Comparison of ENCODE assay signal across 20 cellular contexts in the genomic region with DNA sequence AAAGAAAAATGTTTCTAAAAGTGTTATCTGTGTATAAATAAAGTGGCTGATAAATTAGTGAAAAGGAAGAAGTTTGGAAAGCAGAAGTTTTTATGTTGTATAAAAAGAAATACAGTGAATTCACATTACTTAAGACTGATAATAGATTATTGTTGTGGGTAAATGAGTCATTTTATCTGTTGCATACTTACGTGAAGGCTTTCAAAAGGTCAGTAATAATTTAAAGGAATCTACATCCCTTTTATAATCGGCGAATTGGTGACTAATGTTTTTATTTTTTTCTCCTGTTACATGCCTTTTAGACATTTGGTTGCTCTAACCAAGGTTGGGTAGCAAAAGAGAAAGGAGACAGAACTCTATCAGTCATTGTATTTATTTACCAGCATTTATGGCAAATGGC.
DNase-seq lines count a peak whose midpoint lies in the region; ATAC-seq and TF ChIP-seq lines count a peak whose summit lies in the region.
"Had no signal": no experiment of that assay in that cellular context is flagged by ENCODE, and none has a peak within 500 bp of the region (broad histone marks: within the 10 kb centered on the region; RNA-seq: fewer than 3 reads in every experiment).

No MANE protein-coding gene starts in this region.

- H3K27me3 Mint-ChIP-seq in CD14-positive monocyte (ENCODE audit: low read depth in 3 of 3) = no peaks in the 10 kb centered on the region

- H3K9me3 Mint-ChIP-seq in CD14-positive monocyte = peaks cover 0 to 2% (median 0%) of the 10 kb centered on the region in 7 donors

- no peaks in the 10 kb centered on the region for H3K9me3 ChIP-seq in mammary epithelial cell (replicated peaks; ENCODE audit: insufficient read depth, low read length)
- H3K9me3 ChIP-seq in breast epithelium = no peaks in the 10 kb centered on the region
- H3K9me3 ChIP-seq in Peyer's patch = no peaks in the 10 kb centered on the region
- H3K9me3 ChIP-seq: Caco-2, SJCRH30 had no signal

- WGBS in mammary epithelial cell (ENCODE audit: low coverage, missing lambda C conversion rate) = 2% methylated on average over 3 of the region's 3 CpGs

- intact Hi-C loops in mammary epithelial cell (cut with micrococcal nuclease) = no loop called here
- intact Hi-C loops in breast epithelium (cut with DNase I; ENCODE audit: low total_unique reads) = no loop called here
- intact Hi-C loops in CD14-positive monocyte (cut with micrococcal nuclease) = no loop called here

- peak overlapping the region; percentile 59 for H3K4me2 ChIP-seq in mammary epithelial cell (ENCODE audit: insufficient read depth, low read depth, low read length)
- H3K4me2 ChIP-seq: KMS-11 had no signal

- H3K4me3 ChIP-seq in mammary epithelial cell (replicated peaks in 1 of 3; ENCODE audit: insufficient read depth in 1 of 3, low read depth in 2 of 3, low read length in 3 of 3) = no peak overlapping the region
- no peak overlapping the region for H3K4me3 ChIP-seq in breast epithelium
- no peak overlapping the region for H3K4me3 ChIP-seq in choroid plexus epithelial cell (ENCODE audit: low read depth, low read length)
- H3K4me3 ChIP-seq in Peyer's patch = no peak overlapping the region
- H3K4me3 ChIP-seq: SJCRH30 had no signal

- H3K27ac ChIP-seq in mammary epithelial cell (ENCODE audit: insufficient read depth, low read depth, low read length) (no peak overlapping the region), breast epithelium (no peak overlapping the region), Peyer's patch (no peak overlapping the region)
- H3K27ac ChIP-seq: C4-2B, KMS-11, SJCRH30 had no signal

- no peak overlapping the region for H2AFZ ChIP-seq in mammary epithelial cell (ENCODE audit: low read depth, low read length)

- H3K79me2 ChIP-seq in mammary epithelial cell (ENCODE audit: insufficient read depth, low read length) = no peaks in the 10 kb centered on the region

- ATAC-seq in SK-N-SH treated with all-trans-retinoic acid at 6 μM for 48 hours = peak; percentile 35; the same call in 2 of the 3 replicates

- H4K20me1 ChIP-seq in mammary epithelial cell (ENCODE audit: insufficient read depth, low read length) = no peaks in the 10 kb centered on the region

- DNase-seq in mammary epithelial cell (peak; percentile 15), breast epithelium (ENCODE audit: low spot score in 2 of 2) (no peak), choroid plexus epithelial cell (ENCODE audit: low read depth) (peak; percentile 4), CD14-positive monocyte (ENCODE audit: low spot score) (no peak), Peyer's patch (no peak), NCI-H748 (lab: John Stamatoyannopoulos, UW; ENCODE audit: unreplicated experiment) (no peak)
- DNase-seq in activated naive CD4-positive, alpha-beta T cell (lab: John Stamatoyannopoulos, UW) = no peak
- DNase-seq: 8988T, Caco-2, GF-D8, MM.1S, NCI-H1105, NCI-H187 treated with DMSO at 0.1 percent for 48 hours, NCI-H2171 treated with DMSO at 0.1 percent for 48 hours, NCI-H82, RPMI8226, SJCRH30 had no signal

- dilution Hi-C loops in mammary epithelial cell (cut with HindIII; ENCODE audit: low sequenced_read_pairs) = no loop called here

- CTCF ChIA-PET in mammary epithelial cell (lab: Charles Lee; ENCODE audit: low non-redundant PET) = no interaction called here

- H3K27me3 ChIP-seq in mammary epithelial cell (ENCODE audit: insufficient read depth, low read length) = no peaks in the 10 kb centered on the region
- H3K27me3 ChIP-seq in breast epithelium = no peaks in the 10 kb centered on the region
- H3K27me3 ChIP-seq in Peyer's patch = no peaks in the 10 kb centered on the region
- H3K27me3 ChIP-seq: SJCRH30 had no signal

- no peaks in the 10 kb centered on the region for H3K36me3 Mint-ChIP-seq in CD14-positive monocyte

- H3K27ac Mint-ChIP-seq in CD14-positive monocyte = no peak overlapping the region

- H3K4me1 ChIP-seq in mammary epithelial cell (ENCODE audit: insufficient read depth, low read length) = peaks cover 19% of the 10 kb centered on the region
- no peaks in the 10 kb centered on the region for H3K4me1 ChIP-seq in breast epithelium
- no peaks in the 10 kb centered on the region for H3K4me1 ChIP-seq in Peyer's patch
- H3K4me1 ChIP-seq: Caco-2, SJCRH30 had no signal

- no peak overlapping the region for H3K4me3 Mint-ChIP-seq in CD14-positive monocyte

- BruUV-seq in mammary epithelial cell (replicated peaks; lab: Mats Ljungman, UMichigan) = no TSS peak

- no peaks in the 10 kb centered on the region for H3K36me3 ChIP-seq in mammary epithelial cell (ENCODE audit: insufficient read depth, low read length)
- H3K36me3 ChIP-seq in breast epithelium = no peaks in the 10 kb centered on the region
- no peaks in the 10 kb centered on the region for H3K36me3 ChIP-seq in Peyer's patch
- H3K36me3 ChIP-seq: SJCRH30 had no signal

- TF ChIP-seq POLR2A in breast epithelium (IDR thresholded peaks at IDR 0.05) (no peak), Peyer's patch (IDR thresholded peaks at IDR 0.05) (no peak)

- in situ Hi-C loops in mammary epithelial cell (cut with MboI; ENCODE audit: low sequenced_read_pairs in 2 of 2) = no loop called here

- no peak overlapping the region for H3K9ac ChIP-seq in mammary epithelial cell (ENCODE audit: insufficient read depth, low read length)
- H3K9ac ChIP-seq: KMS-11 had no signal

- peaks cover 5% of the 10 kb centered on the region for H3K4me1 Mint-ChIP-seq in CD14-positive monocyte

- TF ChIP-seq CTCF in mammary epithelial cell (conservative IDR thresholded peaks at IDR 0.05 in 1 of 2, IDR thresholded peaks at IDR 0.05 in 1 of 2; ENCODE audit: extremely low read depth in 1 of 2, insufficient read depth in 1 of 2, low read depth in 1 of 2, low read length in 2 of 2) = no peak
- no peak for TF ChIP-seq CTCF in breast epithelium (IDR thresholded peaks at IDR 0.05)
- TF ChIP-seq CTCF in choroid plexus epithelial cell (conservative IDR thresholded peaks at IDR 0.05; ENCODE audit: low read depth, low read length) = no peak
- TF ChIP-seq CTCF in CD14-positive monocyte (IDR thresholded peaks at IDR 0.05) = no peak
- no peak for TF ChIP-seq CTCF in Peyer's patch (IDR thresholded peaks at IDR 0.05)

TF ChIP-seq in SK-N-SH treated with all-trans-retinoic acid at 6 μM for 48 hours, 23 proteins besides CTCF, POLR2A, EP300 and RAD21:
- TF ChIP-seq ISL1 (CRISPR knock-in tag; IDR thresholded peaks at IDR 0.05) = peak; percentile 76
- TF ChIP-seq, protein P1, sequence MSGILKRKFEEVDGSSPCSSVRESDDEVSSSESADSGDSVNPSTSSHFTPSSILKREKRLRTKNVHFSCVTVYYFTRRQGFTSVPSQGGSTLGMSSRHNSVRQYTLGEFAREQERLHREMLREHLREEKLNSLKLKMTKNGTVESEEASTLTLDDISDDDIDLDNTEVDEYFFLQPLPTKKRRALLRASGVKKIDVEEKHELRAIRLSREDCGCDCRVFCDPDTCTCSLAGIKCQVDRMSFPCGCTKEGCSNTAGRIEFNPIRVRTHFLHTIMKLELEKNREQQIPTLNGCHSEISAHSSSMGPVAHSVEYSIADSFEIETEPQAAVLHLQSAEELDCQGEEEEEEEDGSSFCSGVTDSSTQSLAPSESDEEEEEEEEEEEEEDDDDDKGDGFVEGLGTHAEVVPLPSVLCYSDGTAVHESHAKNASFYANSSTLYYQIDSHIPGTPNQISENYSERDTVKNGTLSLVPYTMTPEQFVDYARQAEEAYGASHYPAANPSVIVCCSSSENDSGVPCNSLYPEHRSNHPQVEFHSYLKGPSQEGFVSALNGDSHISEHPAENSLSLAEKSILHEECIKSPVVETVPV (CRISPR knock-in tag; IDR thresholded peaks at IDR 0.05) = no peak

Comparison
In these comparisons a context has a peak if more than half of its experiments do, and no peak if none do; other contexts are left out.
1. DNase-seq: peak in mammary epithelial cell (single experiment) and choroid plexus epithelial cell (single experiment); none in breast epithelium (0 of 2), CD14-positive monocyte (single experiment), activated naive CD4-positive, alpha-beta T cell (0 of 4), Peyer's patch (0 of 3) and NCI-H748 (single experiment).